Comparison of ENCODE assay signal across 1 cellular context in the genomic region with DNA sequence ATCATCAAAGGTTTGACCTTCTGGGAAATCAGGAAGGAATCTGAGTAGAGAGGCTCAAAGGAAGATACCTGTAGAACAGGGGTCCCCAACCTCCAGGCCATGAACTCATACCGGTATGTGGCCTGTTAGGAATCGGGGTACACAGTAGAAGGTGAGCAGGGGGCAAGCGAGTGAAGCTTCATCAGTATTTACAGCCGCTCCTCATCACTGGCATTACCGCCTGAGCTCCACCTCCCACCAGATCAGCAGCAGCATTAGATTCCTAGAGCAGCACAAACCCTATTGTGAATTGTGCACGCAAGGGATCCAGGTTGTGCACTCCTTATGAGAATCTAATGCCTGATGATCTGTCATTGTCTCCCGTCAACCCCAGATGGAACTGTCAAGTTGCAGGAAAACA.
TF ChIP-seq lines count a peak whose summit lies in the region.

No MANE protein-coding gene starts in this region.

TF ChIP-seq in WTC11, 78 proteins besides CTCF, POLR2A, EP300 and RAD21 (continued from another document):
- TF ChIP-seq, protein P1, sequence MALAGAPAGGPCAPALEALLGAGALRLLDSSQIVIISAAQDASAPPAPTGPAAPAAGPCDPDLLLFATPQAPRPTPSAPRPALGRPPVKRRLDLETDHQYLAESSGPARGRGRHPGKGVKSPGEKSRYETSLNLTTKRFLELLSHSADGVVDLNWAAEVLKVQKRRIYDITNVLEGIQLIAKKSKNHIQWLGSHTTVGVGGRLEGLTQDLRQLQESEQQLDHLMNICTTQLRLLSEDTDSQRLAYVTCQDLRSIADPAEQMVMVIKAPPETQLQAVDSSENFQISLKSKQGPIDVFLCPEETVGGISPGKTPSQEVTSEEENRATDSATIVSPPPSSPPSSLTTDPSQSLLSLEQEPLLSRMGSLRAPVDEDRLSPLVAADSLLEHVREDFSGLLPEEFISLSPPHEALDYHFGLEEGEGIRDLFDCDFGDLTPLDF (CRISPR knock-in tag; IDR thresholded peaks at IDR 0.05): no peak
- TF ChIP-seq TP53 (CRISPR knock-in tag; IDR thresholded peaks at IDR 0.05) (no peak), ZNF423 (CRISPR knock-in tag; IDR thresholded peaks at IDR 0.05) (no peak), HMGA2 (CRISPR knock-in tag; IDR thresholded peaks at IDR 0.05) (no peak), ZNF219 (CRISPR knock-in tag; IDR thresholded peaks at IDR 0.05; ENCODE audit: borderline replicate concordance) (no peak)
